ENCODE assay signal across 8 cellular contexts in genomic region chr17:82592751-82593589, GRCh38. TPM values are rescaled to one million over a fixed set of nuclear protein-coding genes. Genes with fewer than 3 reads are reported as not detected.
DNase-seq lines count a peak whose midpoint lies in the region; ATAC-seq lines count a peak whose summit lies in the region.

No MANE protein-coding gene starts in this region.

- no peak overlapping the region for H4K5ac ChIP-seq in mesendoderm (ENCODE audit: low read length)

- H3K79me1 ChIP-seq in mesendoderm (ENCODE audit: low read length), result peaks cover 6% of the 10 kb centered on the region

- H3K36me3 ChIP-seq in endocrine pancreas (ENCODE audit: control insufficient read depth, insufficient read depth, low read length) (no peaks in the 10 kb centered on the region), mesendoderm (ENCODE audit: control insufficient read depth, insufficient read depth, low read length) (peaks cover 2% of the 10 kb centered on the region)

- H3K79me2 ChIP-seq in mesendoderm (ENCODE audit: control insufficient read depth, insufficient read depth, low read length), result peaks cover 4% of the 10 kb centered on the region

- H3K4me2 ChIP-seq in mesendoderm (ENCODE audit: low read length), result peak overlapping the region; percentile 46

- H3K4ac ChIP-seq in mesendoderm (ENCODE audit: low read depth, low read length), result no peak overlapping the region

- no peak overlapping the region for H4K8ac ChIP-seq in mesendoderm (ENCODE audit: low read depth, low read length)

- H3K9ac ChIP-seq in endocrine pancreas (ENCODE audit: control insufficient read depth, insufficient read depth, low read length), result peak overlapping the region; percentile 91
- peak overlapping the region; percentile 67 for H3K9ac ChIP-seq in mesendoderm (ENCODE audit: low read length)

- H3K4me3 ChIP-seq in endocrine pancreas (ENCODE audit: control insufficient read depth, insufficient read depth, low read length), result peak overlapping the region; percentile 2
- no peak overlapping the region for H3K4me3 ChIP-seq in mesendoderm (ENCODE audit: low read length)

- ATAC-seq in HG03139 (IDR thresholded peaks at IDR 0.05; ENCODE audit: unreplicated experiment) (no peak), GM21390 (IDR thresholded peaks at IDR 0.05; ENCODE audit: unreplicated experiment) (no peak)

- WGBS in mesendoderm (ENCODE audit: extremely low coverage, insufficient coverage, low lambda C conversion rate), result no CpG with 5 or more reads among the region's 30 CpGs

- DNase-seq in H4 (ENCODE audit: low spot score), result peak; percentile 82
- peak; percentile 49 for DNase-seq in NCI-H748 treated with DMSO at 0.1 percent for 48 hours (lab: John Stamatoyannopoulos, UW)
- DNase-seq in activated CD8-positive, alpha-beta memory T cell treated with anti-CD3 and anti-CD28 coated beads for 24 hours, result peak; percentile 83
- DNase-seq in mesendoderm, result peak; percentile 90
- peak; percentile 16 for DNase-seq in stimulated activated CD8-positive, alpha-beta memory T cell treated with anti-CD3 and anti-CD28 coated beads, Interleukin-12 subunit alpha, Interleukin-12 subunit beta, amount 100 ng/mL, for 24 hours (ENCODE audit: extremely low read depth)

- H2AK5ac ChIP-seq in mesendoderm (ENCODE audit: low read length), result no peak overlapping the region

- H3K9me3 ChIP-seq in endocrine pancreas (ENCODE audit: control insufficient read depth, low read length), result no peaks in the 10 kb centered on the region

- H3K56ac ChIP-seq in mesendoderm (ENCODE audit: low read length), result peak overlapping the region; percentile 81

- no peak overlapping the region for H2BK120ac ChIP-seq in mesendoderm (ENCODE audit: low read depth, low read length)

- no peak overlapping the region for H2BK5ac ChIP-seq in mesendoderm (ENCODE audit: low read length)

- H3K18ac ChIP-seq in mesendoderm (ENCODE audit: low read length), result peak overlapping the region; percentile 34

- H3K4me1 ChIP-seq in endocrine pancreas (ENCODE audit: control insufficient read depth, insufficient read depth, low read length) (no peaks in the 10 kb centered on the region), mesendoderm (ENCODE audit: control insufficient read depth, low read depth, low read length) (peaks cover 2% of the 10 kb centered on the region)

- H3K27ac ChIP-seq in mesendoderm (ENCODE audit: low read depth, low read length), result peak overlapping the region; percentile 61

- H3K23ac ChIP-seq in mesendoderm (ENCODE audit: low read length), result no peak overlapping the region

- H2BK15ac ChIP-seq in mesendoderm (replicated peaks; ENCODE audit: low read depth), result no peak overlapping the region

- no peaks in the 10 kb centered on the region for H3K27me3 ChIP-seq in endocrine pancreas (ENCODE audit: control insufficient read depth, insufficient read depth, low read length)
- no peaks in the 10 kb centered on the region for H3K27me3 ChIP-seq in mesendoderm (ENCODE audit: insufficient read depth, low read length, poor library complexity)

RNA-seq across cellular contexts. Expression of gene WDR45B, which starts 55.3 kb away (rescaled TPM):
- 68.2 and 75.6 TPM in 2 replicates for total RNA-seq in H4 (2014; rRNA removed; shearing (Covaris generic))
- polyA plus RNA-seq in mesendoderm (2013, experiment 1 of 2), result 84.0 TPM
- polyA plus RNA-seq in mesendoderm (2013, experiment 2 of 2), result 85.0 TPM

Comparison
In these comparisons a context has a peak if more than half of its experiments do, and no peak if none do; other contexts are left out.
1. DNase-seq: peak in every context shown above with its lines; median percentile 90 in mesendoderm; 83 in activated CD8-positive, alpha-beta memory T cell treated with anti-CD3 and anti-CD28 coated beads for 24 hours; 82 in H4; 49 in NCI-H748 treated with DMSO at 0.1 percent for 48 hours; 16 in stimulated activated CD8-positive, alpha-beta memory T cell treated with anti-CD3 and anti-CD28 coated beads, Interleukin-12 subunit alpha, Interleukin-12 subunit beta, amount 100 ng/mL, for 24 hours.